7 cellular contexts compared by ENCODE assay signal in the genomic region with DNA sequence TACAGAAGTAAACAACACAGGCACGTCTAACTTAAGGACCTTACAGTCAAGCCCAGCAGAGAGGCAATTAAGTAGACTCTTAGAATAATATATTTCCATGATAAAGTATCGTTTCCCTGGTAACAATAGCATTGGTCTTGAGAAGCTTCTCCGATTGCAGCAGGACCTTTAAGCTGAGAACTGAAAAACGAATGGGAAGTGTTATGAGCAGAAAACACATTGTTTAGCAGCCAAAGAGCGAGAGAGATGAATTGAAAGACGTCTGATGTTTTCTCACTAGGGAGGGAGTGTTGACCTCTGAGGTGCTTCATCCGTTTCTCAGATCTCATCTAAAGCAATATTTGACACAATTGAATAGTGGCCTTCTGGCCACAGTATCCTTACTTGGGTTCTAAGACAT. TPM values are rescaled to one million over a fixed set of nuclear protein-coding genes. Genes with fewer than 3 reads are reported as not detected.
A peak's percentile ranks its signal among the peaks of the same experiment; 100 is the strongest.
DNase-seq lines count a peak whose midpoint lies in the region; ATAC-seq and TF ChIP-seq lines count a peak whose summit lies in the region.

No MANE protein-coding gene starts in this region.

- no peaks in the 10 kb centered on the region for H3K27me3 ChIP-seq in HL-60 (ENCODE audit: insufficient read depth, poor library complexity, severe bottlenecking)
- H3K27me3 ChIP-seq in right cardiac atrium (ENCODE audit: control insufficient read depth, insufficient read depth): no peaks in the 10 kb centered on the region
- H3K27me3 ChIP-seq in smooth muscle cell (ENCODE audit: low read depth): no peaks in the 10 kb centered on the region

- peaks cover 27% of the 10 kb centered on the region for H3K36me3 Mint-ChIP-seq in WTC11

- H3K4me1 ChIP-seq in right cardiac atrium (ENCODE audit: control insufficient read depth, insufficient read depth, low read length): no peaks in the 10 kb centered on the region
- peaks cover 25% of the 10 kb centered on the region for H3K4me1 ChIP-seq in smooth muscle cell (ENCODE audit: low read depth)

- 4% methylated on average over 7 of the region's 7 CpGs for WGBS in right cardiac atrium
- WGBS in smooth muscle cell (ENCODE audit: low lambda C conversion rate): 13% methylated on average over 7 of the region's 7 CpGs

- H3K4me3 ChIP-seq in HL-60 (replicated peaks; ENCODE audit: insufficient read depth, low read length): peak overlapping the region; percentile 91
- H3K4me3 ChIP-seq in right cardiac atrium (ENCODE audit: low read length): peak overlapping the region; percentile 92
- peak overlapping the region; percentile 81 for H3K4me3 ChIP-seq in smooth muscle cell

- H3K9ac ChIP-seq in smooth muscle cell (ENCODE audit: low read depth): peak overlapping the region; percentile 99

- H3K27ac Mint-ChIP-seq in WTC11: peak overlapping the region; percentile 100

- no peaks in the 10 kb centered on the region for H3K9me3 Mint-ChIP-seq in WTC11

- DNase-seq in HL-60 (ENCODE audit: low read depth in 1 of 2, low spot score in 1 of 2) (no peak), WTC11 (ENCODE audit: low spot score) (no peak), right cardiac atrium (no peak), smooth muscle cell (lab: John Stamatoyannopoulos, UW; ENCODE audit: unreplicated experiment) (no peak), NCI-H146 (lab: John Stamatoyannopoulos, UW) (no peak), activated gamma-delta T cell treated with Interleukin-2 at 50 U/mL for 16 hours (no peak), GOT3 (lab: John Stamatoyannopoulos, UW) (no peak)

- H3F3A ChIP-seq in smooth muscle cell (ENCODE audit: low read depth): no peaks in the 10 kb centered on the region

- peak overlapping the region; percentile 98 for H3K4me3 Mint-ChIP-seq in WTC11

- no peaks in the 10 kb centered on the region for H3K9me3 ChIP-seq in right cardiac atrium (ENCODE audit: control insufficient read depth, low read length)
- H3K9me3 ChIP-seq in smooth muscle cell (replicated peaks; ENCODE audit: low read depth): no peaks in the 10 kb centered on the region

- H3K27ac ChIP-seq in HL-60 (replicated peaks) (peak overlapping the region; percentile 93), right cardiac atrium (ENCODE audit: low read length) (no peak overlapping the region), smooth muscle cell (ENCODE audit: low read depth) (peak overlapping the region; percentile 99)

- ATAC-seq in WTC11 (no peak), right cardiac atrium (no peak)

- TF ChIP-seq CTCF in HL-60 (IDR thresholded peaks at IDR 0.05; ENCODE audit: insufficient read depth, low read length) (no peak), WTC11 (IDR thresholded peaks at IDR 0.05) (no peak), smooth muscle cell (IDR thresholded peaks at IDR 0.05; ENCODE audit: borderline replicate concordance, insufficient read depth, poor library complexity, severe bottlenecking) (no peak)

- H3K27me3 Mint-ChIP-seq in WTC11 (ENCODE audit: low read depth): no peaks in the 10 kb centered on the region

- POLR2A ChIA-PET in WTC11 (lab: Charles Lee): no interaction called here

- H3K4me2 ChIP-seq in smooth muscle cell: peak overlapping the region; percentile 97

- CTCF ChIA-PET in WTC11 (lab: Charles Lee): interaction anchor here (0.6 to 4.2 kb wide), 11 partner anchors 8 to 136 kb away, joined by 4 to 112 read pairs (median 13); a partner anchor contains a TSS

- H2AFZ ChIP-seq in smooth muscle cell (ENCODE audit: low read depth): peak overlapping the region; percentile 92

- peaks cover 68% of the 10 kb centered on the region for H3K79me2 ChIP-seq in smooth muscle cell (ENCODE audit: low read depth)

- intact Hi-C loops in right cardiac atrium (cut with DNase I): loop anchor here in 2 of 4 donors (5.0 to 10.0 kb wide), 2 partner anchors 125 to 137 kb away; a partner anchor contains a TSS

- H3K36me3 ChIP-seq in smooth muscle cell (ENCODE audit: low read depth): no peaks in the 10 kb centered on the region

- peaks cover 23% of the 10 kb centered on the region for H3K4me1 Mint-ChIP-seq in WTC11

- H4K20me1 ChIP-seq in smooth muscle cell (ENCODE audit: low read depth): no peaks in the 10 kb centered on the region

TF ChIP-seq in WTC11, 78 proteins besides CTCF, POLR2A, EP300 and RAD21:
- TF ChIP-seq ZBTB21 (CRISPR knock-in tag; IDR thresholded peaks at IDR 0.05; ENCODE audit: borderline replicate concordance) (no peak), FOXK1 (CRISPR knock-in tag; IDR thresholded peaks at IDR 0.05) (no peak), ZNF671 (CRISPR knock-in tag; IDR thresholded peaks at IDR 0.05) (no peak), TEAD4 (CRISPR knock-in tag; IDR thresholded peaks at IDR 0.05) (no peak), CREM (CRISPR knock-in tag; IDR thresholded peaks at IDR 0.05) (no peak), SMAD3 (CRISPR knock-in tag; IDR thresholded peaks at IDR 0.05; ENCODE audit: borderline replicate concordance) (no peak)
- TF ChIP-seq, protein P1, sequence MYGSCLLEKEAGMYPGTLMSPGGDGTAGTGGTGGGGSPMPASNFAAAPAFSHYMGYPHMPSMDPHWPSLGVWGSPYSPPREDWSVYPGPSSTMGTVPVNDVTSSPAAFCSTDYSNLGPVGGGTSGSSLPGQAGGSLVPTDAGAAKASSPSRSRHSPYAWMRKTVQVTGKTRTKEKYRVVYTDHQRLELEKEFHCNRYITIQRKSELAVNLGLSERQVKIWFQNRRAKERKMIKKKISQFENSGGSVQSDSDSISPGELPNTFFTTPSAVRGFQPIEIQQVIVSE (CRISPR knock-in tag; IDR thresholded peaks at IDR 0.05; ENCODE audit: borderline replicate concordance): no peak

RNA-seq across cellular contexts. Expression of a gene that starts 0.9 kb away (rescaled TPM):
- total RNA-seq in WTC11 (2021) (40.3 to 50.8 TPM (median 43.8 TPM) in 3 replicates), right cardiac atrium (10 to 100 TPM in 2 of 4 donors, 1 to 10 TPM in 2; 7.4 to 12.4 (median 9.5) TPM), smooth muscle cell (10.8 and 11.4 TPM in 2 replicates)
- polyA plus RNA-seq in right cardiac atrium (6.5 TPM), smooth muscle cell (23.8 and 26.2 TPM in 2 replicates)

RNA-seq across cellular contexts. Expression of a gene that starts 1.2 kb away (rescaled TPM):
- total RNA-seq in WTC11 (2021) (37.5 to 42.4 TPM (median 38.9 TPM) in 3 replicates), right cardiac atrium (10 to 100 TPM; 12.6 to 16.0 (median 14.1) TPM), smooth muscle cell (13.2 and 13.4 TPM in 2 replicates)
- polyA plus RNA-seq in right cardiac atrium (9.4 TPM), smooth muscle cell (14.0 and 14.9 TPM in 2 replicates)

RNA-seq across cellular contexts. Expression of a gene that starts 19.5 kb away (rescaled TPM):
- total RNA-seq in WTC11 (2021) (23.0 to 33.6 TPM (median 23.0 TPM) in 3 replicates), right cardiac atrium (10 to 100 TPM; 52.2 to 62.5 (median 56.6) TPM), smooth muscle cell (31.5 and 48.0 TPM in 2 replicates)
- polyA plus RNA-seq in right cardiac atrium (72.1 TPM), smooth muscle cell (84.2 and 107 TPM in 2 replicates)

RNA-seq across cellular contexts. Expression of a gene that starts 27.0 kb away (rescaled TPM):
- total RNA-seq in WTC11 (2021) (16.3 to 18.4 TPM (median 17.3 TPM) in 3 replicates), right cardiac atrium (1 to 10 TPM; 1.8 to 2.6 (median 2.3) TPM), smooth muscle cell (2.3 and 5.2 TPM in 2 replicates)
- polyA plus RNA-seq in right cardiac atrium (1.5 TPM), smooth muscle cell (1.9 and 3.0 TPM in 2 replicates)
